21 cellular contexts compared by ENCODE assay signal in genomic region chr5:124404796-124405195, GRCh38.
DNase-seq lines count a peak whose midpoint lies in the region; ATAC-seq and TF ChIP-seq lines count a peak whose summit lies in the region.
"Had no signal": no experiment of that assay in that cellular context is flagged by ENCODE, and none has a peak within 500 bp of the region (broad histone marks: within the 10 kb centered on the region; RNA-seq: fewer than 3 reads in every experiment).

No MANE protein-coding gene starts in this region.

- H3K79me2 ChIP-seq in DOHH2 (ENCODE audit: control insufficient read depth, low read length), result no peaks in the 10 kb centered on the region

- DNase-seq in NCI-H748 treated with DMSO at 0.1 percent for 48 hours (lab: John Stamatoyannopoulos, UW) (peak; percentile 47), dermis blood vessel endothelial cell (peak; percentile 67), memory B cell (ENCODE audit: low spot score in 2 of 2) (no peak), A673 (ENCODE audit: low spot score) (no peak)
- DNase-seq in activated T-helper 2 cell treated with anti-CD3 and anti-CD28 coated beads, Interferon-gamma antibody, Interleukin-2, Interleukin-4, amounts not matched to agents 10 μg/mL and 5 μg/mL and 100 μg/mL, durations not matched to agents 14 hours and 24 hours and 36 hours (ENCODE audit: low spot score), result no peak
- DNase-seq in effector CD4-positive, alpha-beta T cell, result no peak
- DNase-seq: C1 segment of cervical spinal cord; CD8-positive, alpha-beta T cell; GDM1; IMR-90; NCI-H1092 treated with DMSO at 0.1 percent for 48 hours; NCI-H1436 treated with DMSO at 0.1 percent for 48 hours; NCI-H2029 treated with DMSO at 0.1 percent for 48 hours; NCI-H345; NCI-H524 treated with DMSO at 0.1 percent for 48 hours; PC-9; SIG-M5; SK-N-SH had no signal

- H3K36me3 ChIP-seq in DOHH2 (ENCODE audit: control insufficient read depth, low read length), result no peaks in the 10 kb centered on the region
- no peaks in the 10 kb centered on the region for H3K36me3 ChIP-seq in A673 (ENCODE audit: insufficient read depth, low read length, poor library complexity, severe bottlenecking)

- intact Hi-C loops in A673 (cut with micrococcal nuclease; ENCODE audit: unreplicated experiment), result no loop called here
- intact Hi-C loops in activated T-helper 2 cell treated with anti-CD3 and anti-CD28 coated beads, Interferon-gamma antibody, Interleukin-2, Interleukin-4, amounts not matched to agents 10 μg/mL and 5 μg/mL and 100 μg/mL, durations not matched to agents 14 hours and 24 hours and 36 hours (cut with micrococcal nuclease), result no loop called here

- H3K9me3 ChIP-seq in DOHH2 (ENCODE audit: control insufficient read depth, insufficient read depth, low read length), result no peaks in the 10 kb centered on the region
- H3K9me3 ChIP-seq in A673 (ENCODE audit: low read depth, low read length, poor library complexity, severe bottlenecking), result no peaks in the 10 kb centered on the region
- H3K9me3 ChIP-seq: SK-N-SH had no signal

- H3K36me3 Mint-ChIP-seq in memory B cell, result no peaks in the 10 kb centered on the region
- H3K36me3 Mint-ChIP-seq in activated T-helper 2 cell treated with anti-CD3 and anti-CD28 coated beads, Interferon-gamma antibody, Interleukin-2, Interleukin-4, amounts not matched to agents 10 μg/mL and 5 μg/mL and 100 μg/mL, durations not matched to agents 14 hours and 24 hours and 36 hours (ENCODE audit: low read depth), result no peaks in the 10 kb centered on the region
- H3K36me3 Mint-ChIP-seq: CD8-positive, alpha-beta T cell had no signal

- no peaks in the 10 kb centered on the region for H4K20me1 ChIP-seq in DOHH2 (ENCODE audit: control insufficient read depth, insufficient read depth, low read depth, low read length)

- H3F3A ChIP-seq in DOHH2 (ENCODE audit: control insufficient read depth, insufficient read depth), result no peaks in the 10 kb centered on the region

- no peaks in the 10 kb centered on the region for H3K9me2 ChIP-seq in DOHH2 (replicated peaks; ENCODE audit: control insufficient read depth, low read length)
- H3K9me2 ChIP-seq: SK-N-SH had no signal

- peaks cover 29% of the 10 kb centered on the region for H3K4me1 ChIP-seq in DOHH2 (ENCODE audit: control insufficient read depth, low read length)
- no peaks in the 10 kb centered on the region for H3K4me1 ChIP-seq in A673 (ENCODE audit: insufficient read depth, low read length, poor library complexity, severe bottlenecking)

- H3K9me3 Mint-ChIP-seq in memory B cell, result peaks cover 3% of the 10 kb centered on the region
- no peaks in the 10 kb centered on the region for H3K9me3 Mint-ChIP-seq in activated T-helper 2 cell treated with anti-CD3 and anti-CD28 coated beads, Interferon-gamma antibody, Interleukin-2, Interleukin-4, amounts not matched to agents 10 μg/mL and 5 μg/mL and 100 μg/mL, durations not matched to agents 14 hours and 24 hours and 36 hours
- H3K9me3 Mint-ChIP-seq: CD8-positive, alpha-beta T cell had no signal

- POLR2A ChIA-PET in A673 (lab: Charles Lee; ENCODE audit: low non-redundant PET), result no interaction called here

- H3K4me1 Mint-ChIP-seq in memory B cell, result peaks cover 11% of the 10 kb centered on the region
- no peaks in the 10 kb centered on the region for H3K4me1 Mint-ChIP-seq in activated T-helper 2 cell treated with anti-CD3 and anti-CD28 coated beads, Interferon-gamma antibody, Interleukin-2, Interleukin-4, amounts not matched to agents 10 μg/mL and 5 μg/mL and 100 μg/mL, durations not matched to agents 14 hours and 24 hours and 36 hours (ENCODE audit: low read depth)

- 0 out of 2 replicates have a peak overlapping the region, but pooled peaks have one; percentile 0 for H3K4me2 ChIP-seq in DOHH2 (ENCODE audit: low read length)
- H3K4me2 ChIP-seq: KMS-11, PC-9, SK-N-SH had no signal

- no peak for TF ChIP-seq CTCF in DOHH2 (IDR thresholded peaks at IDR 0.05; ENCODE audit: low read depth, low read length, poor library complexity, severe bottlenecking)
- TF ChIP-seq CTCF in A673 (conservative IDR thresholded peaks at IDR 0.05; ENCODE audit: low read depth, low read length), result no peak

- CTCF ChIA-PET in A673 (lab: Charles Lee), result no interaction called here

- no TSS peak for BruUV-seq in A673 (replicated peaks; lab: Mats Ljungman, UMichigan)

- peak overlapping the region; percentile 29 for H3K27ac Mint-ChIP-seq in memory B cell
- H3K27ac Mint-ChIP-seq in activated T-helper 2 cell treated with anti-CD3 and anti-CD28 coated beads, Interferon-gamma antibody, Interleukin-2, Interleukin-4, amounts not matched to agents 10 μg/mL and 5 μg/mL and 100 μg/mL, durations not matched to agents 14 hours and 24 hours and 36 hours, result no peak overlapping the region
- H3K27ac Mint-ChIP-seq: CD8-positive, alpha-beta T cell had no signal

- ATAC-seq in memory B cell (ENCODE audit: low read depth) (no peak), HG02885 (IDR thresholded peaks at IDR 0.05; ENCODE audit: poor library complexity, unreplicated experiment) (no peak)
- ATAC-seq: CD8-positive, alpha-beta T cell had no signal

- no peak overlapping the region for H3K4me3 Mint-ChIP-seq in memory B cell
- no peak overlapping the region for H3K4me3 Mint-ChIP-seq in activated T-helper 2 cell treated with anti-CD3 and anti-CD28 coated beads, Interferon-gamma antibody, Interleukin-2, Interleukin-4, amounts not matched to agents 10 μg/mL and 5 μg/mL and 100 μg/mL, durations not matched to agents 14 hours and 24 hours and 36 hours (ENCODE audit: low read depth)
- H3K4me3 Mint-ChIP-seq: CD8-positive, alpha-beta T cell had no signal

- H3K4me3 ChIP-seq in DOHH2 (ENCODE audit: low read length) (no peak overlapping the region), A673 (ENCODE audit: low read depth, low read length, poor library complexity, severe bottlenecking) (no peak overlapping the region)
- H3K4me3 ChIP-seq: PC-9 had no signal

- no peak overlapping the region for H3K27ac ChIP-seq in DOHH2 (ENCODE audit: low read depth, low read length)
- H3K27ac ChIP-seq in A673 (ENCODE audit: low read depth, low read length, poor library complexity, severe bottlenecking), result no peak overlapping the region
- H3K27ac ChIP-seq: KMS-11, PC-9 had no signal

- H3K27me3 ChIP-seq in DOHH2 (ENCODE audit: control insufficient read depth, low read length) (no peaks in the 10 kb centered on the region), A673 (replicated peaks; ENCODE audit: insufficient read depth, low read depth, low read length, poor library complexity) (no peaks in the 10 kb centered on the region)

- no peaks in the 10 kb centered on the region for H3K27me3 Mint-ChIP-seq in memory B cell
- H3K27me3 Mint-ChIP-seq in activated T-helper 2 cell treated with anti-CD3 and anti-CD28 coated beads, Interferon-gamma antibody, Interleukin-2, Interleukin-4, amounts not matched to agents 10 μg/mL and 5 μg/mL and 100 μg/mL, durations not matched to agents 14 hours and 24 hours and 36 hours (ENCODE audit: low read depth), result no peaks in the 10 kb centered on the region

Comparison
In these comparisons a context has a peak if more than half of its experiments do, and no peak if none do; other contexts are left out.
1. DNase-seq: peak in NCI-H748 treated with DMSO at 0.1 percent for 48 hours (single experiment) and dermis blood vessel endothelial cell (single experiment); none in memory B cell (0 of 2), A673 (single experiment), activated T-helper 2 cell treated with anti-CD3 and anti-CD28 coated beads, Interferon-gamma antibody, Interleukin-2, Interleukin-4, amounts not matched to agents 10 μg/mL and 5 μg/mL and 100 μg/mL, durations not matched to agents 14 hours and 24 hours and 36 hours (single experiment) and effector CD4-positive, alpha-beta T cell (single experiment).